ENCODE assay signal across 23 cellular contexts in genomic region chr18:460791-461190, GRCh38. TPM values are rescaled to one million over a fixed set of nuclear protein-coding genes. Genes with fewer than 3 reads are reported as not detected.
DNase-seq lines count a peak whose midpoint lies in the region; ATAC-seq and TF ChIP-seq lines count a peak whose summit lies in the region.
"Had no signal": no experiment of that assay in that cellular context is flagged by ENCODE, and none has a peak within 500 bp of the region (broad histone marks: within the 10 kb centered on the region; RNA-seq: fewer than 3 reads in every experiment).

No MANE protein-coding gene starts in this region.

- no peak overlapping the region for H3K9ac ChIP-seq in BLaER1
- H3K9ac ChIP-seq: GM23248 had no signal

- H3K27me3 ChIP-seq in BLaER1 (no peaks in the 10 kb centered on the region), osteoblast (ENCODE audit: insufficient read depth, low read length) (no peaks in the 10 kb centered on the region)
- H3K27me3 ChIP-seq: BE2C had no signal

- H3K9me3 ChIP-seq in BLaER1 (peaks cover 36% of the 10 kb centered on the region), osteoblast (ENCODE audit: low read depth, low read length) (no peaks in the 10 kb centered on the region)
- H3K9me3 ChIP-seq: A549, BE2C had no signal

- ATAC-seq in HG02840 (IDR thresholded peaks at IDR 0.05; ENCODE audit: low FRiP score, unreplicated experiment) = no peak
- ATAC-seq in activated naive CD4-positive, alpha-beta T cell treated with anti-CD3 and anti-CD28 coated beads, Interleukin-2, amount 50 U/mL, for 72 hours = no peak
- ATAC-seq: A549; CD8-positive, alpha-beta T cell; GM12878 had no signal

- H3K4me3 ChIP-seq in BLaER1 (no peak overlapping the region), osteoblast (ENCODE audit: insufficient read depth, low read length) (no peak overlapping the region)
- H3K4me3 ChIP-seq: A549, GM12878, GM23248 had no signal

- no peaks in the 10 kb centered on the region for H3K36me3 ChIP-seq in BLaER1
- no peaks in the 10 kb centered on the region for H3K36me3 ChIP-seq in osteoblast (ENCODE audit: insufficient read depth, low read length)
- H3K36me3 ChIP-seq: BE2C had no signal

- H3K36me3 Mint-ChIP-seq in nephron (ENCODE audit: low read depth) = no peaks in the 10 kb centered on the region
- H3K36me3 Mint-ChIP-seq in activated naive CD4-positive, alpha-beta T cell treated with anti-CD3 and anti-CD28 coated beads, Interleukin-2, amount 50 U/mL, for 72 hours = no peaks in the 10 kb centered on the region
- H3K36me3 Mint-ChIP-seq: CD4-positive, CD25-positive, alpha-beta regulatory T cell; CD8-positive, alpha-beta T cell had no signal

- H3K4me2 ChIP-seq in BLaER1 (peak overlapping the region; percentile 31), osteoblast (ENCODE audit: insufficient read depth, low read length) (no peak overlapping the region)
- H3K4me2 ChIP-seq: A549 had no signal

- no peak overlapping the region for H3K27ac ChIP-seq in BLaER1
- H3K27ac ChIP-seq in osteoblast (ENCODE audit: low read depth, low read length) = no peak overlapping the region
- H3K27ac ChIP-seq: A549, C4-2B, GM23248 had no signal

- peak; percentile 57 for DNase-seq in kidney tubule cell (ENCODE audit: low spot score)
- DNase-seq in renal cortical epithelial cell (ENCODE audit: low read depth) = peak; percentile 55
- DNase-seq in osteoblast (ENCODE audit: insufficient read length, low spot score, missing footprints) = no peak
- no peak for DNase-seq in activated naive CD4-positive, alpha-beta T cell treated with anti-CD3 and anti-CD28 coated beads, Interleukin-2, amount 50 U/mL, for 72 hours (ENCODE audit: low spot score in 2 of 2)
- DNase-seq: 8988T; ACHN; AML-193; BE2C; Caco-2; CD4-positive, CD25-positive, alpha-beta regulatory T cell; CD8-positive, alpha-beta T cell; DMS79; EL; GDM1; GM23248; H7; HCEC 1CT had no signal

- no peaks in the 10 kb centered on the region for H3K9me3 Mint-ChIP-seq in nephron
- H3K9me3 Mint-ChIP-seq in activated naive CD4-positive, alpha-beta T cell treated with anti-CD3 and anti-CD28 coated beads, Interleukin-2, amount 50 U/mL, for 72 hours = no peaks in the 10 kb centered on the region
- H3K9me3 Mint-ChIP-seq: CD8-positive, alpha-beta T cell had no signal

- peaks cover 63% of the 10 kb centered on the region for H3K4me1 Mint-ChIP-seq in nephron
- H3K4me1 Mint-ChIP-seq: CD4-positive, CD25-positive, alpha-beta regulatory T cell had no signal

- H3K27me3 Mint-ChIP-seq in nephron (ENCODE audit: low read depth) = peaks cover 9% of the 10 kb centered on the region

- H4K20me1 ChIP-seq in BLaER1 = no peaks in the 10 kb centered on the region
- H4K20me1 ChIP-seq in osteoblast (ENCODE audit: insufficient read depth, low read length) = no peaks in the 10 kb centered on the region

- TF ChIP-seq CTCF in nephron (IDR thresholded peaks at IDR 0.05; ENCODE audit: unreplicated experiment in 3 of 3) (no peak), osteoblast (IDR thresholded peaks at IDR 0.05; ENCODE audit: extremely low read depth, low read depth, low read length) (no peak)

- peaks cover 75% of the 10 kb centered on the region for H3K4me1 ChIP-seq in BLaER1
- peaks cover 33% of the 10 kb centered on the region for H3K4me1 ChIP-seq in osteoblast (ENCODE audit: insufficient read depth, low read length)
- H3K4me1 ChIP-seq: A549, Caco-2 had no signal

- H2AFZ ChIP-seq in osteoblast (ENCODE audit: low read length) = no peak overlapping the region
- H2AFZ ChIP-seq: GM23248 had no signal

- H3K79me2 ChIP-seq in osteoblast (ENCODE audit: insufficient read depth, low read length) = no peaks in the 10 kb centered on the region

- H3K4me3 Mint-ChIP-seq in nephron = peak overlapping the region in 1 of 3 experiments; percentile 18
- H3K4me3 Mint-ChIP-seq: CD4-positive, CD25-positive, alpha-beta regulatory T cell; CD8-positive, alpha-beta T cell had no signal

- peak overlapping the region; percentile 48 to 78 (median 72) for H3K27ac Mint-ChIP-seq in nephron
- H3K27ac Mint-ChIP-seq in activated naive CD4-positive, alpha-beta T cell treated with anti-CD3 and anti-CD28 coated beads, Interleukin-2, amount 50 U/mL, for 72 hours = no peak overlapping the region
- H3K27ac Mint-ChIP-seq: CD4-positive, CD25-positive, alpha-beta regulatory T cell; CD8-positive, alpha-beta T cell had no signal

RNA-seq across cellular contexts. Expression of gene COLEC12, which starts 39.7 kb away (rescaled TPM):
- total RNA-seq in renal cortical epithelial cell (0.52 and 34.7 TPM in 2 replicates), osteoblast (38.0 and 56.9 TPM in 2 replicates)
- total RNA-seq in activated naive CD4-positive, alpha-beta T cell treated with anti-CD3 and anti-CD28 coated beads, Interleukin-2, amount 50 U/mL, for 72 hours = not detected
- total RNA-seq: CD4-positive, CD25-positive, alpha-beta regulatory T cell; CD8-positive, alpha-beta T cell had no signal

Comparison
In these comparisons a context has a peak if more than half of its experiments do, and no peak if none do; other contexts are left out.
1. DNase-seq: peak in kidney tubule cell (single experiment) and renal cortical epithelial cell (single experiment); none in osteoblast (single experiment) and activated naive CD4-positive, alpha-beta T cell treated with anti-CD3 and anti-CD28 coated beads, Interleukin-2, amount 50 U/mL, for 72 hours (0 of 2).
2. H3K27ac Mint-ChIP-seq: peak in nephron (3 of 3); none in activated naive CD4-positive, alpha-beta T cell treated with anti-CD3 and anti-CD28 coated beads, Interleukin-2, amount 50 U/mL, for 72 hours (0 of 2).